ENCODE assay signal across 12 cellular contexts in genomic region chr13:37701972-37702371, GRCh38.
DNase-seq lines count a peak whose midpoint lies in the region; ATAC-seq, FAIRE-seq and TF ChIP-seq lines count a peak whose summit lies in the region.
"Had no signal": no experiment of that assay in that cellular context is flagged by ENCODE, and none has a peak within 500 bp of the region (broad histone marks: within the 10 kb centered on the region; RNA-seq: fewer than 3 reads in every experiment).

No MANE protein-coding gene starts in this region.

- peaks cover under 1% of the 10 kb centered on the region for H3K9me3 Mint-ChIP-seq in nephron
- peaks cover 7 to 20% of the 10 kb centered on the region in 2 donors for H3K9me3 Mint-ChIP-seq in effector memory CD8-positive, alpha-beta T cell

- no peaks in the 10 kb centered on the region for H3K36me3 ChIP-seq in endothelial cell of umbilical vein (ENCODE audit: control insufficient read depth in 2 of 2, extremely low read depth in 1 of 2, insufficient read depth in 2 of 2, low read length in 2 of 2)
- no peaks in the 10 kb centered on the region for H3K36me3 ChIP-seq in H7 (replicated peaks; ENCODE audit: control insufficient read depth, insufficient read depth, low read length)

- peak overlapping the region in 2 of 3 experiments; percentile 5 to 69 for H3K27ac Mint-ChIP-seq in nephron
- H3K27ac Mint-ChIP-seq in effector memory CD8-positive, alpha-beta T cell = no peak overlapping the region

- H3K9me1 ChIP-seq in endothelial cell of umbilical vein (replicated peaks; ENCODE audit: control insufficient read depth, extremely low read depth, insufficient read depth, low read length) = no peaks in the 10 kb centered on the region

- ATAC-seq in effector memory CD8-positive, alpha-beta T cell (replicated peaks) = no peak

- CTCF ChIA-PET in endothelial cell of umbilical vein (lab: Charles Lee) = interaction anchor here (0.6 to 2.1 kb wide), 6 partner anchors 12 to 330 kb away, joined by 3 to 10 read pairs (median 3); partner anchors contain the start of gene TRPC4

- intact Hi-C loops in endothelial cell of umbilical vein (cut with micrococcal nuclease) = loop anchor here (1.0 to 5.0 kb wide), 6 partner anchors 13 to 575 kb away; no protein-coding TSS in a partner anchor

- peak overlapping the region; percentile 70 for H3K9ac ChIP-seq in endothelial cell of umbilical vein (replicated peaks; ENCODE audit: extremely low read depth, insufficient read depth, low read length)

- H3K4me1 ChIP-seq in endothelial cell of umbilical vein (ENCODE audit: control insufficient read depth, extremely low read depth, insufficient read depth, low read length) = peaks cover 24% of the 10 kb centered on the region

- DNase-seq in AG20443 (ENCODE audit: low spot score) (peak; percentile 84), NCI-H226 (peak; percentile 85), endothelial cell of umbilical vein (ENCODE audit: low read depth, low spot score) (peak; percentile 51), GM20000 (ENCODE audit: low spot score) (no peak), H7 (no peak), NCI-H774 (lab: John Stamatoyannopoulos, UW) (no peak)
- DNase-seq in effector memory CD8-positive, alpha-beta T cell = no peak
- DNase-seq: activated CD8-positive, alpha-beta memory T cell treated with anti-CD3 and anti-CD28 coated beads for 24 hours; NCI-H187; nucleus accumbens; Right ventricle myocardium superior had no signal

- H3K27ac ChIP-seq in endothelial cell of umbilical vein (ENCODE audit: insufficient read depth, low read depth, low read length) = peak overlapping the region; percentile 95

- TF ChIP-seq POLR2A in endothelial cell of umbilical vein (IDR thresholded peaks at IDR 0.05; ENCODE audit: low read depth, low read length) = no peak

- no peaks in the 10 kb centered on the region for H3K36me3 Mint-ChIP-seq in nephron (ENCODE audit: low read depth)
- H3K36me3 Mint-ChIP-seq in effector memory CD8-positive, alpha-beta T cell (ENCODE audit: insufficient read depth) = peaks cover 2% of the 10 kb centered on the region

- dilution Hi-C loops in endothelial cell of umbilical vein (cut with MboI; ENCODE audit: extremely low pct_ligation_motif_present, low sequenced_read_pairs) = no loop called here

- no peak for FAIRE-seq in endothelial cell of umbilical vein (lab: Jason Lieb, UNC)

- H2AFZ ChIP-seq in endothelial cell of umbilical vein (ENCODE audit: low read depth, low read length) = no peak overlapping the region

- no peaks in the 10 kb centered on the region for H4K20me1 ChIP-seq in endothelial cell of umbilical vein (replicated peaks; ENCODE audit: control insufficient read depth, extremely low read depth, insufficient read depth, low read length)

- BruUV-seq in endothelial cell of umbilical vein (replicated peaks; lab: Mats Ljungman, UMichigan) = no TSS peak

- TF ChIP-seq CTCF in endothelial cell of umbilical vein (IDR thresholded peaks at IDR 0.05; ENCODE audit: extremely low read depth in 1 of 2, insufficient read depth in 1 of 2, low read depth in 1 of 2, low read length in 2 of 2) = no peak
- no peak for TF ChIP-seq CTCF in nephron (IDR thresholded peaks at IDR 0.05; ENCODE audit: unreplicated experiment in 3 of 3)
- TF ChIP-seq CTCF in GM20000 (IDR thresholded peaks at IDR 0.05; ENCODE audit: extremely low read depth, missing control alignments) = no peak

- no peak overlapping the region for H3K4me3 Mint-ChIP-seq in nephron
- H3K4me3 Mint-ChIP-seq in effector memory CD8-positive, alpha-beta T cell = no peak overlapping the region

- H3K27me3 ChIP-seq in endothelial cell of umbilical vein (ENCODE audit: control insufficient read depth in 2 of 2, insufficient read depth in 2 of 2, low read length in 2 of 2) (no peaks in the 10 kb centered on the region), H7 (ENCODE audit: control insufficient read depth, insufficient read depth, low read length) (no peaks in the 10 kb centered on the region)

- H3K79me2 ChIP-seq in endothelial cell of umbilical vein (ENCODE audit: control insufficient read depth, insufficient read depth, low read length) = no peaks in the 10 kb centered on the region

- H3K4me3 ChIP-seq in endothelial cell of umbilical vein (replicated peaks in 1 of 3; ENCODE audit: insufficient read depth in 1 of 3, low read depth in 1 of 3, low read length in 3 of 3) (no peak overlapping the region), H7 (ENCODE audit: insufficient read depth, low read depth, low read length) (no peak overlapping the region)

- POLR2A ChIA-PET in endothelial cell of umbilical vein (lab: Charles Lee) = no interaction called here

- H3K4me2 ChIP-seq in endothelial cell of umbilical vein (ENCODE audit: insufficient read depth, low read length) = peak overlapping the region; percentile 38

- no peaks in the 10 kb centered on the region for H3K27me3 Mint-ChIP-seq in nephron (ENCODE audit: low read depth)
- no peaks in the 10 kb centered on the region for H3K27me3 Mint-ChIP-seq in effector memory CD8-positive, alpha-beta T cell

- no peaks in the 10 kb centered on the region for H3K9me3 ChIP-seq in endothelial cell of umbilical vein (replicated peaks; ENCODE audit: control insufficient read depth, insufficient read depth, low read length)

- peaks cover 14% of the 10 kb centered on the region for H3K4me1 Mint-ChIP-seq in nephron
- H3K4me1 Mint-ChIP-seq in effector memory CD8-positive, alpha-beta T cell (ENCODE audit: low read depth in 2 of 2) = no peaks in the 10 kb centered on the region

TF ChIP-seq in endothelial cell of umbilical vein, 7 proteins besides CTCF, POLR2A, EP300 and RAD21:
- TF ChIP-seq MYC (IDR thresholded peaks at IDR 0.05; ENCODE audit: low read depth, low read length) (no peak), POLR2AphosphoS5 (IDR thresholded peaks at IDR 0.05; ENCODE audit: insufficient read depth, low read depth, low read length) (no peak), GATA2 (IDR thresholded peaks at IDR 0.05; ENCODE audit: insufficient read depth, insufficient read length, low read depth, low read length) (no peak), EZH2 (IDR thresholded peaks at IDR 0.05; ENCODE audit: borderline replicate concordance, low read depth, low read length, severe bottlenecking) (no peak), FOS (IDR thresholded peaks at IDR 0.05; ENCODE audit: borderline replicate concordance, insufficient read depth, low read length) (no peak), JUN (IDR thresholded peaks at IDR 0.05; ENCODE audit: borderline replicate concordance, insufficient read depth, insufficient read length, low read depth) (peak; percentile 39)
- TF ChIP-seq, protein P1, sequence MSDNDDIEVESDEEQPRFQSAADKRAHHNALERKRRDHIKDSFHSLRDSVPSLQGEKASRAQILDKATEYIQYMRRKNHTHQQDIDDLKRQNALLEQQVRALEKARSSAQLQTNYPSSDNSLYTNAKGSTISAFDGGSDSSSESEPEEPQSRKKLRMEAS (IDR thresholded peaks at IDR 0.05; ENCODE audit: insufficient read depth, insufficient read length) = peak; percentile 63

Comparison
In these comparisons a context has a peak if more than half of its experiments do, and no peak if none do; other contexts are left out.
1. DNase-seq: peak in AG20443 (single experiment), NCI-H226 (single experiment) and endothelial cell of umbilical vein (single experiment); none in GM20000 (single experiment), effector memory CD8-positive, alpha-beta T cell (0 of 3), H7 (single experiment) and NCI-H774 (single experiment).
2. H3K27ac Mint-ChIP-seq: peak in nephron (2 of 3); none in effector memory CD8-positive, alpha-beta T cell (0 of 2).